ENCODE assay signal across 11 cellular contexts in genomic region chr14:53412819-53413664, GRCh38.
DNase-seq lines count a peak whose midpoint lies in the region; ATAC-seq and TF ChIP-seq lines count a peak whose summit lies in the region.
"Had no signal": no experiment of that assay in that cellular context is flagged by ENCODE, and none has a peak within 500 bp of the region (broad histone marks: within the 10 kb centered on the region; RNA-seq: fewer than 3 reads in every experiment).

No MANE protein-coding gene starts in this region.

- DNase-seq in EL: peak; percentile 18
- no peak for DNase-seq in left lung
- DNase-seq in C1 segment of cervical spinal cord (lab: John Stamatoyannopoulos, UW): no peak
- DNase-seq in AG08395 (ENCODE audit: low spot score): no peak
- DNase-seq in COR-L47 (lab: John Stamatoyannopoulos, UW): no peak
- DNase-seq: adrenal gland, T-helper 17 cell had no signal

- no peaks in the 10 kb centered on the region for H3K4me1 ChIP-seq in left lung
- H3K4me1 ChIP-seq: adrenal gland had no signal

- intact Hi-C loops in left lung (cut with DNase I): no loop called here

- H3K27ac ChIP-seq in VCaP (no peak overlapping the region), left lung (no peak overlapping the region)
- H3K27ac ChIP-seq: adrenal gland had no signal

- TF ChIP-seq CTCF in VCaP (conservative IDR thresholded peaks at IDR 0.05): peak; percentile 36; the same call in 1 of the 2 replicates
- peak in 1 of 2 donors; percentile 10 for TF ChIP-seq CTCF in left lung (IDR thresholded peaks at IDR 0.05)

- H3K36me3 ChIP-seq in left lung: no peaks in the 10 kb centered on the region
- H3K36me3 ChIP-seq: adrenal gland had no signal

- no peaks in the 10 kb centered on the region for H3K27me3 ChIP-seq in left lung
- H3K27me3 ChIP-seq: adrenal gland had no signal

- no peak overlapping the region for H3K4me3 ChIP-seq in left lung
- H3K4me3 ChIP-seq: adrenal gland, lung had no signal

- H3K9me3 ChIP-seq in left lung: peaks cover 0 to 6% of the 10 kb centered on the region in 2 donors
- H3K9me3 ChIP-seq: adrenal gland had no signal

- peak; percentile 64 for ATAC-seq in HG02885 (IDR thresholded peaks at IDR 0.05; ENCODE audit: poor library complexity, unreplicated experiment)
- peak; percentile 57 for ATAC-seq in left lung
- no peak for ATAC-seq in GM21737 (IDR thresholded peaks at IDR 0.05; ENCODE audit: unreplicated experiment)
- ATAC-seq: T-helper 17 cell had no signal
